In genomic region chr20:24862606-24863005, GRCh38 we compare ENCODE assay signal across 23 cellular contexts.
"Had no signal": no experiment of that assay in that cellular context is flagged by ENCODE, and none has a peak within 500 bp of the region (broad histone marks: within the 10 kb centered on the region; RNA-seq: fewer than 3 reads in every experiment).

No MANE protein-coding gene starts in this region.

- H3K4me2 ChIP-seq: KMS-11 had no signal

- H3K9ac ChIP-seq: KMS-11 had no signal

- H3K27ac ChIP-seq: HL-60, KMS-11, SJSA1, SK-N-MC had no signal

- H3K4me1 ChIP-seq: SJSA1 had no signal

- H3K27me3 ChIP-seq: SJSA1 had no signal

- H3K9me3 ChIP-seq: SJSA1 had no signal

- H3K36me3 ChIP-seq: SJSA1 had no signal

- DNase-seq: Kasumi-1, NCI-H1048, NCI-H1105 treated with DMSO at 0.1 percent for 48 hours, NCI-H1417 treated with DMSO at 0.1 percent for 48 hours, NCI-H146, NCI-H1694 treated with DMSO at 0.1 percent for 48 hours, NCI-H1930, NCI-H2081, NCI-H2107, NCI-H2227 treated with DMSO at 0.1 percent for 48 hours, NCI-H446 treated with DMSO at 0.1 percent for 48 hours, NCI-H510A treated with DMSO at 0.1 percent for 48 hours, NCI-H526, NCI-H82, Right ventricle myocardium superior, RPMI8226, SIG-M5, T-cell had no signal

- H3K4me3 ChIP-seq: K562, SJSA1, SK-N-MC had no signal
